ENCODE assay signal across 29 cellular contexts in genomic region chr9:104838958-104839357, GRCh38.
"Had no signal": no experiment of that assay in that cellular context is flagged by ENCODE, and none has a peak within 500 bp of the region (broad histone marks: within the 10 kb centered on the region; RNA-seq: fewer than 3 reads in every experiment).

No MANE protein-coding gene starts in this region.

- H3K4me3 ChIP-seq: left ventricle myocardium inferior, lung, ovary, right atrium auricular region, skin epidermis, stomach, testis, thyroid gland, transverse colon, upper lobe of left lung, vagina had no signal

- H3K9me3 Mint-ChIP-seq: immature natural killer cell; mesothelial cell of epicardium; naive B cell; natural killer cell; nephron progenitor cell; stimulated activated naive B cell treated with anti-CD40 and anti-IgM and Interleukin-4, amounts not matched to agents 10 μg/mL and 1 μg/mL and 100 μg/mL, for 72 hours had no signal

- H3K4me1 Mint-ChIP-seq: immature natural killer cell, natural killer cell had no signal

- H3K27me3 Mint-ChIP-seq: naive B cell; progenitor cell of endocrine pancreas; stimulated activated naive B cell treated with anti-CD40 and anti-IgM and Interleukin-4, amounts not matched to agents 10 μg/mL and 1 μg/mL and 100 μg/mL, for 72 hours had no signal

- H3K4me1 ChIP-seq: testis had no signal

- DNase-seq: hypothalamus; immature natural killer cell; kidney; left colon; left ventricle myocardium inferior; mesendoderm; naive B cell; natural killer cell; nephron progenitor cell; ovary; stimulated activated CD4-positive, alpha-beta T cell treated with anti-CD3 and anti-CD28 coated beads, Interleukin-12 subunit alpha, Interleukin-12 subunit beta, amount 100 ng/mL, for 4 hours; stimulated activated CD4-positive, alpha-beta T cell treated with anti-CD3 and anti-CD28 coated beads, Interleukin-15, amount 100 ng/mL, for 24 hours; stimulated activated CD4-positive, alpha-beta T cell treated with anti-CD3 and anti-CD28 coated beads, Interleukin-2, amount 100 ng/mL, for 24 hours; stimulated activated CD4-positive, alpha-beta T cell treated with anti-CD3 and anti-CD28 coated beads, Interleukin-4, amount 100 ng/mL, for 1 hour; stimulated activated naive B cell treated with anti-CD40 and anti-IgM and Interleukin-4, amounts not matched to agents 10 μg/mL and 1 μg/mL and 100 μg/mL, for 72 hours; stimulated activated naive CD8-positive, alpha-beta T cell treated with anti-CD3 and anti-CD28 coated beads, Interleukin-15, Interleukin-2, amounts not matched to agents 100 U/mL and 50 U/mL, for 24 hours; stomach; testis; thyroid gland; transverse colon; upper lobe of left lung had no signal

- H3K27ac Mint-ChIP-seq: immature natural killer cell; mesothelial cell of epicardium; natural killer cell; nephron progenitor cell; progenitor cell of endocrine pancreas; stimulated activated naive B cell treated with anti-CD40 and anti-IgM and Interleukin-4, amounts not matched to agents 10 μg/mL and 1 μg/mL and 100 μg/mL, for 72 hours had no signal

- ATAC-seq: left colon; natural killer cell; sciatic nerve; stimulated activated naive B cell treated with anti-CD40 and anti-IgM and Interleukin-4, amounts not matched to agents 10 μg/mL and 1 μg/mL and 100 μg/mL, for 72 hours; stimulated activated naive CD8-positive, alpha-beta T cell treated with anti-CD3 and anti-CD28 coated beads, Interleukin-15, Interleukin-2, amounts not matched to agents 100 U/mL and 50 U/mL, for 24 hours had no signal

- H3K36me3 Mint-ChIP-seq: natural killer cell had no signal

- H3K4me3 Mint-ChIP-seq: immature natural killer cell; mesothelial cell of epicardium; naive B cell; natural killer cell; nephron progenitor cell; stimulated activated naive B cell treated with anti-CD40 and anti-IgM and Interleukin-4, amounts not matched to agents 10 μg/mL and 1 μg/mL and 100 μg/mL, for 72 hours had no signal

- H3K9me3 ChIP-seq: left ventricle myocardium inferior, ovary, right atrium auricular region, stomach, testis, thyroid gland, transverse colon, upper lobe of left lung, vagina had no signal

- H3K36me3 ChIP-seq: ovary had no signal

- FAIRE-seq: islet of Langerhans, kidney had no signal

- H3K27ac ChIP-seq: left ventricle myocardium inferior, ovary, right atrium auricular region, skin epidermis, stomach, testis, transverse colon, upper lobe of left lung, vagina had no signal

- H3K27me3 ChIP-seq: ovary, right atrium auricular region, stomach, testis, thyroid gland, transverse colon, upper lobe of left lung, vagina had no signal
